1 cellular context compared by ENCODE assay signal in the genomic region with DNA sequence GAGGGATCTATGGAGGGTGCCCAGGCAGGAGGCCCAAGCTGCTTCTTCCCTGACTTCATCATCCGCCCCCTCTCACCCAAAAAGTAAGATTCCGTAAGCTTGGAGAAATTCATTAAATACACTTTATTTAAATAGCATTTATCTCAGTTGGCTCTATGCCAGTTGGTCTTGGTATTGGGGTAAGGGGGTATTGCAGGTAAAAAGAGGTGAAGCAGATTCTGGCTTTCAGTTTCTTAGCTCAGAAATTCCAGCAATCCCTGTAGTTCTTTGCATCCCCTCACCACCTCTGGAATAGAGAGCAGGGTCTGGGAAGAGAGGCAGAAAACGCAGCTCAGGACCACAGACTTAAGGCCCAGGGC.
TF ChIP-seq lines count a peak whose summit lies in the region.

No MANE protein-coding gene starts in this region.

TF ChIP-seq in liver, 16 proteins besides CTCF, POLR2A, EP300 and RAD21:
- TF ChIP-seq FOXA2 (IDR thresholded peaks at IDR 0.05) = no peak
- no peak for TF ChIP-seq HNF4G (IDR thresholded peaks at IDR 0.05)
- TF ChIP-seq TAF1 (conservative IDR thresholded peaks at IDR 0.05) = no peak
TF ChIP-seq in liver: peak in this region for 0.
